Comparison of ENCODE assay signal across 24 cellular contexts in the genomic region with DNA sequence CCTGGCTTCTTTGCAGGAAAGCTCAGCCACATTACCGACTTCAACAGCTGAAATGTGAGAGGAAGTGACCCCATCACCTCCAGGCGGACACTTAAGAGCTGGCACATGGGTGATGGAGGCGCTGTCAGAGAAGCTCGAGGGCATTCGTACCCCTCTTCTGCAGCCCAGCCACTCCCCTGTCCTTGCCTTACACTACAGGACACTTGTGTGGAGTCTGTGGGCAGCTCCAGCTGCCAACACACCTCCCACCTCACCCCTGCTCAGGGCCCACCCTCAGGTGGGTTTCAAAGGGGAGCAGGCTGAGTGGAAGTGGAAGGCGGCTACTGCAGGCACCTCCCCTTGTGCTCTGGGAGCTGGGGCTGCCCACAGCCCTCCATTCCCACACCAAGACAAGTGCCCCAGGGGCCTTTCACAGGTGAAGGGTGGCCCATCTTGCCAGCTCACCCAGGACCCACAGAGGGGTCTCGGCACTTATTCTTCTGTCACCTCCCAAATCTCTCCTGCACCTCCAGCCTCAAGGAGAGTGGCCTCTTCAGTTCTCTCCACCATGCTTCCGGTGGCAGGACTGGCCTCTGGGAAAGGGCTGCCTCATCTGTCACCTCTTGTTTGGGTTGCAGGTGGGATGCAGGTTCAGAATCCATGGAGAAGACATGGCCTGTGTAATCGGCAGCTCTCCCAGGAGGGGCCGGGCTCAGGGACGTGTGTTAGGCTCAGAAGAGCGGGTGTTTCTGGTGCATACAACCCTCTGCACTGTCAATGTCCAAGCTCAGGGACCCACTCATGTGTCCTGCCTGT. TPM values are rescaled to one million over a fixed set of nuclear protein-coding genes. Genes with fewer than 3 reads are reported as not detected.
"Had no signal": no experiment of that assay in that cellular context is flagged by ENCODE, and none has a peak within 500 bp of the region (broad histone marks: within the 10 kb centered on the region; RNA-seq: fewer than 3 reads in every experiment).

No MANE protein-coding gene starts in this region.

- H3K36me3 ChIP-seq: prostate gland, right atrium auricular region, tibial artery had no signal

- DNase-seq: dorsolateral prefrontal cortex; effector CD4-positive, alpha-beta T cell; mucosa of descending colon; naive B cell; stimulated activated CD4-positive, alpha-beta T cell treated with anti-CD3 and anti-CD28 coated beads, Interleukin-2, amount 100 ng/mL, for 24 hours; stimulated activated CD4-positive, alpha-beta T cell treated with anti-CD3 and anti-CD28 coated beads, Interleukin-4, amount 100 ng/mL, for 24 hours; stimulated activated naive CD8-positive, alpha-beta T cell treated with anti-CD3 and anti-CD28 coated beads, Interleukin-15, Interleukin-2, amounts not matched to agents 100 U/mL and 50 U/mL, for 24 hours; substantia nigra; testis had no signal

- H3K4me1 ChIP-seq: prostate gland, testis, tibial artery had no signal

- H3K27ac Mint-ChIP-seq: memory B cell; mesothelial cell of epicardium; stimulated activated memory B cell treated with anti-CD40 and anti-IgM and Interleukin-4, amounts not matched to agents 10 μg/mL and 1 μg/mL and 100 μg/mL, for 72 hours; type B pancreatic cell had no signal

- H3K27ac ChIP-seq: dorsolateral prefrontal cortex, prostate gland, right atrium auricular region, testis, tibial artery had no signal

- H3K4me1 Mint-ChIP-seq: mesothelial cell of epicardium, neural crest cell had no signal

- H3K9me3 ChIP-seq: mucosa of descending colon, prostate gland, right atrium auricular region, testis, tibial artery had no signal

- H3K36me3 Mint-ChIP-seq: memory B cell; mesothelial cell of epicardium; naive B cell; natural killer cell treated with Interleukin-12 subunit alpha and Interleukin-12 subunit beta and Interleukin-15 and Interleukin-18, amount 100 ng/mL, for 72 hours; stimulated activated memory B cell treated with anti-CD40 and anti-IgM and Interleukin-4, amounts not matched to agents 10 μg/mL and 1 μg/mL and 100 μg/mL, for 72 hours; type B pancreatic cell had no signal

- H3K27me3 Mint-ChIP-seq: memory B cell; naive B cell; natural killer cell treated with Interleukin-12 subunit alpha and Interleukin-12 subunit beta and Interleukin-15 and Interleukin-18, amount 100 ng/mL, for 72 hours; stimulated activated memory B cell treated with anti-CD40 and anti-IgM and Interleukin-4, amounts not matched to agents 10 μg/mL and 1 μg/mL and 100 μg/mL, for 72 hours had no signal

- H3K27me3 ChIP-seq: right atrium auricular region, testis had no signal

- H3K4me3 Mint-ChIP-seq: memory B cell; mesothelial cell of epicardium; naive B cell; natural killer cell treated with Interleukin-12 subunit alpha and Interleukin-12 subunit beta and Interleukin-15 and Interleukin-18, amount 100 ng/mL, for 72 hours; neural crest cell; stimulated activated memory B cell treated with anti-CD40 and anti-IgM and Interleukin-4, amounts not matched to agents 10 μg/mL and 1 μg/mL and 100 μg/mL, for 72 hours; type B pancreatic cell had no signal

- H3K4me3 ChIP-seq: dorsolateral prefrontal cortex, lung, mucosa of descending colon, prostate gland, right atrium auricular region, smooth muscle cell, testis, tibial artery had no signal

- ATAC-seq: left lobe of liver; mucosa of descending colon; natural killer cell treated with Interleukin-12 subunit alpha and Interleukin-12 subunit beta and Interleukin-15 and Interleukin-18, amount 100 ng/mL, for 72 hours; sciatic nerve; stimulated activated memory B cell treated with anti-CD40 and anti-IgM and Interleukin-4, amounts not matched to agents 10 μg/mL and 1 μg/mL and 100 μg/mL, for 72 hours; stimulated activated naive CD8-positive, alpha-beta T cell treated with anti-CD3 and anti-CD28 coated beads, Interleukin-15, Interleukin-2, amounts not matched to agents 100 U/mL and 50 U/mL, for 24 hours had no signal

- H3K4me2 ChIP-seq: smooth muscle cell had no signal

- H3K9me3 Mint-ChIP-seq: memory B cell; mesothelial cell of epicardium; naive B cell; natural killer cell treated with Interleukin-12 subunit alpha and Interleukin-12 subunit beta and Interleukin-15 and Interleukin-18, amount 100 ng/mL, for 72 hours; neural crest cell; type B pancreatic cell had no signal

RNA-seq across cellular contexts. Expression of a gene that starts 49.8 kb away (rescaled TPM):
- total RNA-seq: frontal cortex, mesothelial cell of epicardium, osteocyte had no signal
- polyA plus RNA-seq: smooth muscle cell had no signal
